Comparison of ENCODE assay signal across 8 cellular contexts in genomic region chr2:63588385-63589147, GRCh38. TPM values are rescaled to one million over a fixed set of nuclear protein-coding genes. Genes with fewer than 3 reads are reported as not detected.
DNase-seq lines count a peak whose midpoint lies in the region; ATAC-seq and TF ChIP-seq lines count a peak whose summit lies in the region.

Gene MDH1, plus strand, starts transcription at chr2:63588963. Its CDS starts 81 bp downstream, at chr2:63589044.
Gene WDPCP, minus strand, starts transcription at chr2:63588477. Its CDS starts 206 bp downstream, at chr2:63588271.

- H3K4me3 ChIP-seq in dorsolateral prefrontal cortex (peak within 1 kb of the TSS; percentile 63 to 99 (median 92)), liver (ENCODE audit: low read depth in 1 of 3, low read length in 3 of 3) (peak within 1 kb of the TSS; percentile 63 to 99 (median 91))

- peak within 1 kb of the TSS; percentile 80 to 87 for H3K9ac ChIP-seq in liver (ENCODE audit: low read depth in 1 of 2, low read length in 2 of 2)

- H3K9me3 Mint-ChIP-seq in CD4-positive, alpha-beta T cell, result no peaks in the 10 kb centered on the region
- no peaks in the 10 kb centered on the region for H3K9me3 Mint-ChIP-seq in activated CD4-positive, alpha-beta memory T cell treated with anti-CD3 and anti-CD28 coated beads for 36 hours

- peaks cover 0 to 4% (median 3%) of the 10 kb centered on the region in 4 donors for H3K36me3 ChIP-seq in liver (ENCODE audit: control insufficient read depth in 4 of 4, insufficient read depth in 3 of 4, low read depth in 1 of 4, low read length in 3 of 4)

- TF ChIP-seq RAD21 in liver (IDR thresholded peaks at IDR 0.05), result peak; percentile 39 to 47

- H3K27me3 Mint-ChIP-seq in CD4-positive, alpha-beta T cell, result no peaks in the 10 kb centered on the region
- H3K27me3 Mint-ChIP-seq in activated CD4-positive, alpha-beta memory T cell treated with anti-CD3 and anti-CD28 coated beads for 36 hours, result no peaks in the 10 kb centered on the region

- H3K27ac ChIP-seq in CD4-positive, alpha-beta T cell (ENCODE audit: low read depth, low read length), result peak within 1 kb of the TSS; percentile 76
- H3K27ac ChIP-seq in dorsolateral prefrontal cortex (peak within 1 kb of the TSS; percentile 72 to 97 (median 92)), liver (ENCODE audit: low read depth in 1 of 2, low read length in 2 of 2) (peak within 1 kb of the TSS; percentile 96)

- peak; percentile 86 for ATAC-seq in CD4-positive, alpha-beta T cell (ENCODE audit: poor library complexity)
- ATAC-seq in GM19452 (IDR thresholded peaks at IDR 0.05; ENCODE audit: unreplicated experiment), result peak; percentile 88
- ATAC-seq in HG03575 (IDR thresholded peaks at IDR 0.05; ENCODE audit: extremely low read depth, insufficient number of reproducible peaks, low FRiP score, unreplicated experiment), result peak; percentile 83

- intact Hi-C loops in CD4-positive, alpha-beta T cell (cut with DNase I, micrococcal nuclease), result loop anchor here (1.0 to 5.0 kb wide), 9 partner anchors 252 to 1696 kb away; partner anchors contain the start of genes UGP2 (in 2 of the 2), ACTR2 (in 1 of the 2), B3GNT2 (in 1 of the 2) and EHBP1 (in 1 of the 2)
- intact Hi-C loops in activated CD4-positive, alpha-beta memory T cell treated with anti-CD3 and anti-CD28 coated beads for 36 hours (cut with micrococcal nuclease), result loop anchor here (1.0 to 10.0 kb wide), 14 partner anchors 253 to 1469 kb away; partner anchors contain the start of genes B3GNT2, CEP68, EHBP1 and OTX1
- intact Hi-C loops in dorsolateral prefrontal cortex (cut with DNase I), result loop anchor here in 1 of 2 donors (5.0 kb wide), 1 partner anchor 254 kb away; the partner anchor contains the start of gene UGP2

- H3K27ac Mint-ChIP-seq in CD4-positive, alpha-beta T cell, result peak within 1 kb of the TSS; percentile 87
- H3K27ac Mint-ChIP-seq in activated CD4-positive, alpha-beta memory T cell treated with anti-CD3 and anti-CD28 coated beads for 36 hours, result peak within 1 kb of the TSS; percentile 92

- CTCF ChIA-PET in CD4-positive, alpha-beta T cell (lab: Charles Lee), result interaction anchor here (0.9 to 1.4 kb wide), 4 partner anchors 252 to 1162 kb away, joined by 3 to 6 read pairs (median 3); no protein-coding TSS in a partner anchor
- CTCF ChIA-PET in activated CD4-positive, alpha-beta memory T cell treated with anti-CD3 and anti-CD28 coated beads for 36 hours (lab: Charles Lee), result interaction anchor here (1.1 to 1.7 kb wide), 5 partner anchors 45 to 1541 kb away, joined by 3 to 9 read pairs (median 3); partner anchors contain the start of gene RAB1A

- H3K36me3 Mint-ChIP-seq in CD4-positive, alpha-beta T cell (ENCODE audit: low read depth), result peaks cover 35% of the 10 kb centered on the region
- peaks cover 8% of the 10 kb centered on the region for H3K36me3 Mint-ChIP-seq in activated CD4-positive, alpha-beta memory T cell treated with anti-CD3 and anti-CD28 coated beads for 36 hours

- H3K4me3 Mint-ChIP-seq in CD4-positive, alpha-beta T cell, result peak within 1 kb of the TSS; percentile 93
- H3K4me3 Mint-ChIP-seq in activated CD4-positive, alpha-beta memory T cell treated with anti-CD3 and anti-CD28 coated beads for 36 hours, result peak within 1 kb of the TSS; percentile 99

- H3K4me1 ChIP-seq in liver (ENCODE audit: control insufficient read depth in 4 of 4, insufficient read depth in 4 of 4, low read length in 3 of 4), result peaks cover 3 to 38% (median 28%) of the 10 kb centered on the region in 4 donors

- no peaks in the 10 kb centered on the region for H3K9me3 ChIP-seq in CD4-positive, alpha-beta T cell (ENCODE audit: control insufficient read depth, low read length)
- no peaks in the 10 kb centered on the region for H3K9me3 ChIP-seq in liver (ENCODE audit: control insufficient read depth in 4 of 4, low read length in 3 of 4)

- H3K4me1 Mint-ChIP-seq in CD4-positive, alpha-beta T cell (ENCODE audit: low read depth), result peaks cover 58% of the 10 kb centered on the region
- peaks cover 35% of the 10 kb centered on the region for H3K4me1 Mint-ChIP-seq in activated CD4-positive, alpha-beta memory T cell treated with anti-CD3 and anti-CD28 coated beads for 36 hours (ENCODE audit: low read depth)

- peak; percentile 86 to 97 (median 88) for DNase-seq in CD4-positive, alpha-beta T cell
- peak; percentile 100 for DNase-seq in NCI-H82 (lab: John Stamatoyannopoulos, UW)
- peak; percentile 97 for DNase-seq in activated CD4-positive, alpha-beta memory T cell treated with anti-CD3 and anti-CD28 coated beads for 36 hours
- peak; percentile 85 to 98 (median 94) for DNase-seq in dorsolateral prefrontal cortex
- peak; percentile 92 for DNase-seq in stimulated activated CD4-positive, alpha-beta T cell treated with anti-CD3 and anti-CD28 coated beads, Interleukin-4, amount 100 ng/mL, for 1 hour

- H3K27me3 ChIP-seq in CD4-positive, alpha-beta T cell (ENCODE audit: control insufficient read depth, insufficient read depth, low read length), result no peaks in the 10 kb centered on the region
- H3K27me3 ChIP-seq in dorsolateral prefrontal cortex (no peaks in the 10 kb centered on the region), liver (ENCODE audit: control insufficient read depth in 4 of 4, insufficient read depth in 4 of 4, low read length in 3 of 4) (no peaks in the 10 kb centered on the region)

- POLR2A ChIA-PET in CD4-positive, alpha-beta T cell (lab: Charles Lee), result interaction anchor here (1.0 to 3.5 kb wide), 16 partner anchors 11 to 1639 kb away, joined by 3 to 51 read pairs (median 5); partner anchors contain the start of genes ACTR2, AFTPH, CEP68 and EHBP1
- POLR2A ChIA-PET in activated CD4-positive, alpha-beta memory T cell treated with anti-CD3 and anti-CD28 coated beads for 36 hours (lab: Charles Lee), result interaction anchor here (0.8 to 4.4 kb wide), 7 partner anchors 65 to 1082 kb away, joined by 3 to 23 read pairs (median 4); partner anchors contain the start of genes TMEM17 and UGP2

- under 1% methylated on average over 44 of the region's 44 CpGs for WGBS in liver

- no peak for TF ChIP-seq CTCF in CD4-positive, alpha-beta T cell (IDR thresholded peaks at IDR 0.05)
- TF ChIP-seq CTCF in dorsolateral prefrontal cortex (IDR thresholded peaks at IDR 0.05 in 54 of 56, conservative IDR thresholded peaks at IDR 0.05 in 2 of 56; ENCODE audit: low read depth in 1 of 56, partially characterized antibody in 56 of 56), result peak in 29 of 56 donors; percentile 1 to 58 (median 18)
- TF ChIP-seq CTCF in liver (IDR thresholded peaks at IDR 0.05; ENCODE audit: low read depth, low read length, missing input control), result no peak

TF ChIP-seq in liver, 16 proteins besides CTCF, POLR2A, EP300 and RAD21 (continues in another document):
- peak in 1 of 2 donors; percentile 66 for TF ChIP-seq HNF4A (conservative IDR thresholded peaks at IDR 0.05)
- TF ChIP-seq HNF4G (IDR thresholded peaks at IDR 0.05), result no peak
- peak; percentile 88 for TF ChIP-seq SP1 (IDR thresholded peaks at IDR 0.05)
- TF ChIP-seq YY1 (IDR thresholded peaks at IDR 0.05), result peak; percentile 59
- TF ChIP-seq RXRA (IDR thresholded peaks at IDR 0.05), result peak; percentile 58 to 77
- TF ChIP-seq FOXA1 (IDR thresholded peaks at IDR 0.05), result no peak
- TF ChIP-seq TAF1 (conservative IDR thresholded peaks at IDR 0.05), result peak; percentile 89
- peak; percentile 75 for TF ChIP-seq ATF3 (IDR thresholded peaks at IDR 0.05)
- TF ChIP-seq REST (IDR thresholded peaks at IDR 0.05), result peak; percentile 71
- peak; percentile 83 for TF ChIP-seq MAX (IDR thresholded peaks at IDR 0.05)
- peak; percentile 11 to 67 for TF ChIP-seq EGR1 (IDR thresholded peaks at IDR 0.05; ENCODE audit: low read depth in 2 of 2)
- no peak for TF ChIP-seq FOXA2 (IDR thresholded peaks at IDR 0.05)

RNA-seq across cellular contexts. Expression of gene MDH1, which starts in this region (rescaled TPM):
- 10 to 100 TPM; 96.3 to 97.6 TPM for total RNA-seq in CD4-positive, alpha-beta T cell
- total RNA-seq in activated CD4-positive, alpha-beta memory T cell treated with anti-CD3 and anti-CD28 coated beads for 36 hours, result 100 to 1,000 TPM; 261 to 268 TPM
- total RNA-seq in dorsolateral prefrontal cortex (100 to 1,000 TPM; 170 to 794 (median 563) TPM), liver (10 to 100 TPM; 75.6 to 96.9 TPM)
- polyA plus RNA-seq in liver, result 100 to 1,000 TPM; 138 to 210 TPM

RNA-seq across cellular contexts. Expression of gene WDPCP, which starts in this region (rescaled TPM):
- total RNA-seq in CD4-positive, alpha-beta T cell, result 1 to 10 TPM; 8.7 to 9.9 TPM
- total RNA-seq in activated CD4-positive, alpha-beta memory T cell treated with anti-CD3 and anti-CD28 coated beads for 36 hours, result 1 to 10 TPM; 4.4 to 5.0 TPM
- total RNA-seq in dorsolateral prefrontal cortex, result 10 to 100 TPM; 22.1 to 56.7 (median 36.8) TPM
- 1 to 10 TPM; 3.6 to 7.6 TPM for total RNA-seq in liver
- polyA plus RNA-seq in liver, result 1 to 10 TPM; 1.1 to 1.8 TPM

Comparison
In these comparisons a context has a peak if more than half of its experiments do, and no peak if none do; other contexts are left out.
1. Peak in every context shown above with its lines: DNase-seq, ATAC-seq, H3K4me3 ChIP-seq and H3K27ac ChIP-seq.
2. CTCF ChIP-seq: peak in dorsolateral prefrontal cortex (29 of 56); none in CD4-positive, alpha-beta T cell (single experiment) and liver (single experiment).